In genomic region chr18:48222118-48222517, GRCh38 we compare ENCODE assay signal across 7 cellular contexts.
A peak's percentile ranks its signal among the peaks of the same experiment; 100 is the strongest.
DNase-seq lines count a peak whose midpoint lies in the region; ATAC-seq and TF ChIP-seq lines count a peak whose summit lies in the region.

No MANE protein-coding gene starts in this region.

- WGBS in esophagus muscularis mucosa: 40% methylated on average over 4 of the region's 4 CpGs

- H3K9me3 ChIP-seq in esophagus muscularis mucosa: no peaks in the 10 kb centered on the region
- no peaks in the 10 kb centered on the region for H3K9me3 ChIP-seq in upper lobe of right lung

- no peak overlapping the region for H3K4me3 ChIP-seq in esophagus muscularis mucosa
- H3K4me3 ChIP-seq in upper lobe of right lung: no peak overlapping the region

- intact Hi-C loops in esophagus muscularis mucosa (cut with DNase I): no loop called here
- intact Hi-C loops in upper lobe of right lung (cut with DNase I): no loop called here

- no peak for TF ChIP-seq CTCF in esophagus muscularis mucosa (IDR thresholded peaks at IDR 0.05)
- TF ChIP-seq CTCF in upper lobe of right lung (IDR thresholded peaks at IDR 0.05): no peak

- peak; percentile 90 for ATAC-seq in GM19351 (IDR thresholded peaks at IDR 0.05; ENCODE audit: unreplicated experiment)
- peak; percentile 63 for ATAC-seq in upper lobe of right lung

- peak; percentile 75 for DNase-seq in HT-29 (ENCODE audit: low spot score)
- peak; percentile 91 for DNase-seq in NCI-H774 (lab: John Stamatoyannopoulos, UW)
- peak; percentile 81 for DNase-seq in esophagus muscularis mucosa (ENCODE audit: extremely low spot score)
- no peak for DNase-seq in upper lobe of right lung
- DNase-seq in NK-92 (lab: John Stamatoyannopoulos, UW; ENCODE audit: unreplicated experiment): no peak
- DNase-seq in activated CD8-positive, alpha-beta memory T cell treated with anti-CD3 and anti-CD28 coated beads, Interleukin-2, amount 50 U/mL, for 4 hours: no peak

- TF ChIP-seq EP300 in esophagus muscularis mucosa (IDR thresholded peaks at IDR 0.05): no peak

- no peak overlapping the region for H3K27ac ChIP-seq in esophagus muscularis mucosa (replicated peaks in 1 of 4)
- no peak overlapping the region for H3K27ac ChIP-seq in upper lobe of right lung

- H3K27me3 ChIP-seq in esophagus muscularis mucosa: no peaks in the 10 kb centered on the region
- no peaks in the 10 kb centered on the region for H3K27me3 ChIP-seq in upper lobe of right lung

- TF ChIP-seq POLR2A in esophagus muscularis mucosa (IDR thresholded peaks at IDR 0.05; ENCODE audit: low read depth): no peak

- no peaks in the 10 kb centered on the region for H3K36me3 ChIP-seq in esophagus muscularis mucosa
- H3K36me3 ChIP-seq in upper lobe of right lung: no peaks in the 10 kb centered on the region

- peaks cover 12 to 20% (median 17%) of the 10 kb centered on the region in 4 donors for H3K4me1 ChIP-seq in esophagus muscularis mucosa
- H3K4me1 ChIP-seq in upper lobe of right lung: peaks cover 10% of the 10 kb centered on the region

Comparison
In these comparisons a context has a peak if more than half of its experiments do, and no peak if none do; other contexts are left out.
1. DNase-seq: peak in HT-29 (single experiment), NCI-H774 (single experiment) and esophagus muscularis mucosa (single experiment); none in upper lobe of right lung (single experiment), NK-92 (single experiment) and activated CD8-positive, alpha-beta memory T cell treated with anti-CD3 and anti-CD28 coated beads, Interleukin-2, amount 50 U/mL, for 4 hours (single experiment).